In the genomic region with DNA sequence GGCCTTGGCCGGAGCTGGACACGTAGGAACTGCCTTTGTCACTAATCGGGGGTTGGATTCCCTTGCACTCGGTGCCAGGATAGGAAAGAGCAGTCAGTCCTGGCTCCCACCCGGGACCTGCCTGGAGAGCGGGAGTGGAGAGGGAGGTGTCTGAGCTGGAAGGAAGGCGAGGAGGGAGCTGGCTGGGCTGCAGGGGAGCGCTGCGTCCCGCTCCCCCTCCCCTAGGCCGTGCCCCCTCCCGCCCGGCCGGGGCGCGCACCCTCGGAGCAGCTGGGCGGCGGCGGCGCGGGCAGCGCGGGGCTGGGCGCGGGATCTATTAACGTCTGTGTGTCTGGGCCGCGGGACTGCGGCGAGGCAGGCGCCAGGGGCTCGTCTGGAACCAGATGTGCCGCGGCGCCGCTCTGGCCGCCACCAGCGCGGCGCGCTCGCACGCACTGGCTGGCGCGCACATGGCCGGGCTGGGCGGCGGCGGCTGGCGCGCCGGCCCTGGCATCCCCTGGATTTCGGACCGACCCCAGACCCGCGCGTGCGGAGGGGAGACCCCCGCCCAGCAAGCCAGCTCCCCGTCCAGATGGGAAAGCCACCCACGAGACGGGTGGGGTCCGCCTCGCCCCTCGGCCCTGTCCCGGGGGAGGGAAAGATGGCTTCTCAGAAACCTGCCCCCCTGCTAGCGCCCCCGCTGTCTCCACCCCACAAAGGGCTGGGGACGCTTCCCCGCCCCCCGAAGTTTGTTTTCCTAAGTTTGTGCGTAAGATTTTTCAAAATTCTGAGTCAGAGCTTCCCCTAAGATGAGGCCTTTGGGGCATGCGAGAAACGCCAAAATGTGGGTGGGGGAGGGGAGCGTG, we compare ENCODE assay signal across 8 cellular contexts. TPM values are rescaled to one million over a fixed set of nuclear protein-coding genes. Genes with fewer than 3 reads are reported as not detected.
DNase-seq lines count a peak whose midpoint lies in the region; ATAC-seq and TF ChIP-seq lines count a peak whose summit lies in the region.

No MANE protein-coding gene starts in this region.

- peaks cover 0 to 31% (median 15%) of the 10 kb centered on the region in 3 donors for H3K27me3 ChIP-seq in sigmoid colon

- TF ChIP-seq EP300 in sigmoid colon (IDR thresholded peaks at IDR 0.05) = no peak

- no peaks in the 10 kb centered on the region for H3K36me3 Mint-ChIP-seq in activated T-cell treated with anti-CD3 and anti-CD28 coated beads, Interleukin-2, amount 50 U/mL, for 72 hours (ENCODE audit: insufficient read depth in 2 of 2)
- H3K36me3 Mint-ChIP-seq in glutamatergic neuron (ENCODE audit: unreplicated experiment) = no peaks in the 10 kb centered on the region

- peak overlapping the region; percentile 90 for H3K4me3 Mint-ChIP-seq in activated T-cell treated with anti-CD3 and anti-CD28 coated beads, Interleukin-2, amount 50 U/mL, for 72 hours
- H3K4me3 Mint-ChIP-seq in glutamatergic neuron (ENCODE audit: unreplicated experiment) = peak overlapping the region; percentile 88

- peak; percentile 64 for ATAC-seq in Right ventricle myocardium inferior
- peak; percentile 79 to 82 for ATAC-seq in activated T-cell treated with anti-CD3 and anti-CD28 coated beads, Interleukin-2, amount 50 U/mL, for 72 hours (replicated peaks in 1 of 2)

- H3K4me1 ChIP-seq in sigmoid colon = peaks cover 0 to 20% (median 16%) of the 10 kb centered on the region in 4 donors

- H3K27me3 Mint-ChIP-seq in activated T-cell treated with anti-CD3 and anti-CD28 coated beads, Interleukin-2, amount 50 U/mL, for 72 hours (ENCODE audit: low read depth) = peaks cover 34% of the 10 kb centered on the region
- peaks cover 4% of the 10 kb centered on the region for H3K27me3 Mint-ChIP-seq in glutamatergic neuron (ENCODE audit: unreplicated experiment)

- H3K4me3 ChIP-seq in sigmoid colon = peak overlapping the region; percentile 16 to 49 (median 42)

- H3K4me1 Mint-ChIP-seq in activated T-cell treated with anti-CD3 and anti-CD28 coated beads, Interleukin-2, amount 50 U/mL, for 72 hours (ENCODE audit: low read depth) = peaks cover 5% of the 10 kb centered on the region
- no peaks in the 10 kb centered on the region for H3K4me1 Mint-ChIP-seq in glutamatergic neuron (ENCODE audit: low read depth, unreplicated experiment)

- 1% methylated on average over 76 of the region's 76 CpGs for WGBS in sigmoid colon, 2 donors

- H3K9me3 Mint-ChIP-seq in activated T-cell treated with anti-CD3 and anti-CD28 coated beads, Interleukin-2, amount 50 U/mL, for 72 hours = no peaks in the 10 kb centered on the region
- peaks cover 7% of the 10 kb centered on the region for H3K9me3 Mint-ChIP-seq in glutamatergic neuron (ENCODE audit: unreplicated experiment)

- TF ChIP-seq CTCF in glutamatergic neuron (IDR thresholded peaks at IDR 0.05; ENCODE audit: partially characterized antibody, unreplicated experiment) (no peak), sigmoid colon (IDR thresholded peaks at IDR 0.05) (no peak)

- peak overlapping the region; percentile 73 for H3K27ac Mint-ChIP-seq in activated T-cell treated with anti-CD3 and anti-CD28 coated beads, Interleukin-2, amount 50 U/mL, for 72 hours
- no peak overlapping the region for H3K27ac Mint-ChIP-seq in glutamatergic neuron (ENCODE audit: unreplicated experiment)

- DNase-seq in Right ventricle myocardium inferior (ENCODE audit: missing footprints) (peak; percentile 75), cardiac septum (ENCODE audit: low spot score) (no peak), glutamatergic neuron (peak; percentile 54), sigmoid colon (peak; percentile 79), G401 (ENCODE audit: low spot score) (no peak), SKM-1 treated with dmso at 0.1 percent for 144 hours (lab: John Stamatoyannopoulos, UW; ENCODE audit: unreplicated experiment) (no peak), NCI-H2107 (lab: John Stamatoyannopoulos, UW) (no peak)
- DNase-seq in activated T-cell treated with anti-CD3 and anti-CD28 coated beads, Interleukin-2, amount 50 U/mL, for 72 hours = peak; percentile 41 to 49

- TF ChIP-seq POLR2A in sigmoid colon (IDR thresholded peaks at IDR 0.05) = no peak

- in situ Hi-C loops in G401 (cut with HindIII; ENCODE audit: low sequenced_read_pairs) = no loop called here

- H3K36me3 ChIP-seq in sigmoid colon = no peaks in the 10 kb centered on the region

- peak overlapping the region; percentile 28 to 77 (median 52) for H3K27ac ChIP-seq in sigmoid colon

- no peaks in the 10 kb centered on the region for H3K9me3 ChIP-seq in sigmoid colon

- intact Hi-C loops in Right ventricle myocardium inferior (cut with DNase I) (no loop called here), cardiac septum (cut with DNase I) (no loop called here), sigmoid colon (cut with DNase I) (no loop called here)

RNA-seq across cellular contexts. Expression of a gene that starts 31.9 kb away (rescaled TPM):
- total RNA-seq in Right ventricle myocardium inferior (0.54 TPM), cardiac septum (4.4 TPM), glutamatergic neuron (ENCODE audit: unreplicated experiment) (2.3 TPM), sigmoid colon (1 to 10 TPM in 2 of 4 donors, under 1 TPM in 1, not detected in 1; 0.49 to 4.7 (median 2.9) TPM)
- total RNA-seq in activated T-cell treated with anti-CD3 and anti-CD28 coated beads, Interleukin-2, amount 50 U/mL, for 72 hours = 1 to 10 TPM; 3.3 to 6.1 TPM
- polyA plus RNA-seq in sigmoid colon = 1 to 10 TPM in 2 of 3 donors, under 1 TPM in 1; 0.46 to 4.2 (median 1.1) TPM
- total RNA-seq in G401 (2014; rRNA removed; shearing (Covaris generic)) = not detected in 2 replicates

RNA-seq across cellular contexts. Expression of a gene that starts 55.4 kb away (rescaled TPM):
- total RNA-seq in Right ventricle myocardium inferior (9.3 TPM), cardiac septum (10.2 TPM), glutamatergic neuron (ENCODE audit: unreplicated experiment) (25.4 TPM), sigmoid colon (10 to 100 TPM in 2 of 4 donors, 1 to 10 TPM in 2; 8.9 to 10.3 (median 9.8) TPM)
- total RNA-seq in activated T-cell treated with anti-CD3 and anti-CD28 coated beads, Interleukin-2, amount 50 U/mL, for 72 hours = 10 to 100 TPM; 16.9 to 20.2 TPM
- polyA plus RNA-seq in sigmoid colon = 10 to 100 TPM in 1 of 3 donors, 1 to 10 TPM in 2; 8.4 to 20.8 (median 9.7) TPM
- 37.2 and 49.7 TPM in 2 replicates for total RNA-seq in G401 (2014; rRNA removed; shearing (Covaris generic))

RNA-seq across cellular contexts. Expression of a gene that starts 55.5 kb away (rescaled TPM):
- total RNA-seq in Right ventricle myocardium inferior (4.8 TPM), cardiac septum (1.1 TPM), glutamatergic neuron (ENCODE audit: unreplicated experiment) (1.0 TPM), sigmoid colon (1 to 10 TPM; 2.7 to 6.8 (median 3.7) TPM)
- total RNA-seq in activated T-cell treated with anti-CD3 and anti-CD28 coated beads, Interleukin-2, amount 50 U/mL, for 72 hours = under 1 TPM; 0.48 to 0.74 TPM
- 10 to 100 TPM in 1 of 3 donors, 1 to 10 TPM in 1, under 1 TPM in 1; 0.92 to 10.2 (median 7.0) TPM for polyA plus RNA-seq in sigmoid colon
- 2.5 and 4.8 TPM in 2 replicates for total RNA-seq in G401 (2014; rRNA removed; shearing (Covaris generic))

Comparison
In these comparisons a context has a peak if more than half of its experiments do, and no peak if none do; other contexts are left out.
1. DNase-seq: peak in Right ventricle myocardium inferior (single experiment), activated T-cell treated with anti-CD3 and anti-CD28 coated beads, Interleukin-2, amount 50 U/mL, for 72 hours (2 of 2), glutamatergic neuron (single experiment) and sigmoid colon (single experiment); none in cardiac septum (single experiment), G401 (single experiment), SKM-1 treated with dmso at 0.1 percent for 144 hours (single experiment) and NCI-H2107 (single experiment).